In genomic region chr20:48358176-48358575, GRCh38 we compare ENCODE assay signal across 25 cellular contexts.
"Had no signal": no experiment of that assay in that cellular context is flagged by ENCODE, and none has a peak within 500 bp of the region (broad histone marks: within the 10 kb centered on the region; RNA-seq: fewer than 3 reads in every experiment).

No MANE protein-coding gene starts in this region.

- H3K4me1 Mint-ChIP-seq: activated CD4-positive, alpha-beta T cell treated with anti-CD3 and anti-CD28 coated beads, Interleukin-2, amount 10 ng/mL, durations not matched to agents 24 days and 14 days; central memory CD8-positive, alpha-beta T cell had no signal

- ATAC-seq: activated CD8-positive, alpha-beta memory T cell treated with anti-CD3 and anti-CD28 coated beads, Interleukin-2, amount 10 ng/mL, durations not matched to agents 7 days and 5 days; activated naive CD4-positive, alpha-beta T cell treated with anti-CD3 and anti-CD28 coated beads, Interleukin-2, amount 50 U/mL, for 72 hours; activated naive CD8-positive, alpha-beta T cell treated with anti-CD3 and anti-CD28 coated beads, Interleukin-2, amount 50 U/mL, for 24 hours had no signal

- H3K27ac Mint-ChIP-seq: activated CD4-positive, alpha-beta T cell treated with anti-CD3 and anti-CD28 coated beads, Interleukin-2, amount 10 ng/mL, durations not matched to agents 24 days and 14 days; activated CD8-positive, alpha-beta memory T cell treated with anti-CD3 and anti-CD28 coated beads, Interleukin-2, amount 10 ng/mL, durations not matched to agents 7 days and 5 days; activated naive CD4-positive, alpha-beta T cell treated with anti-CD3 and anti-CD28 coated beads, Interleukin-2, amount 50 U/mL, for 72 hours; activated naive CD8-positive, alpha-beta T cell treated with anti-CD3 and anti-CD28 coated beads, Interleukin-2, amount 50 U/mL, for 24 hours; activated T-cell treated with anti-CD3 and anti-CD28 coated beads, Interleukin-2, amount 50 U/mL, for 24 hours; activated T-helper 1 cell treated with anti-CD3 and anti-CD28 coated beads, Interleukin-12 subunit alpha, Interleukin-12 subunit beta, Interleukin-2, Interleukin-4 antibody, amounts not matched to agents 30 ng/mL and 10 ng/mL and 1 ng/mL, durations not matched to agents 14 hours and 24 hours and 36 hours; brain; T-helper 1 cell treated with Interleukin-12 subunit alpha and Interleukin-12 subunit beta and Interleukin-4 antibody, amounts not matched to agents 30 μg/mL and 1 μg/mL, for 36 hours had no signal

- H3K4me3 Mint-ChIP-seq: activated CD4-positive, alpha-beta T cell treated with anti-CD3 and anti-CD28 coated beads, Interleukin-2, amount 10 ng/mL, durations not matched to agents 24 days and 14 days; activated CD8-positive, alpha-beta memory T cell treated with anti-CD3 and anti-CD28 coated beads, Interleukin-2, amount 10 ng/mL, durations not matched to agents 7 days and 5 days; activated naive CD8-positive, alpha-beta T cell treated with anti-CD3 and anti-CD28 coated beads, Interleukin-2, amount 50 U/mL, for 24 hours; activated T-cell treated with anti-CD3 and anti-CD28 coated beads, Interleukin-2, amount 50 U/mL, for 24 hours; activated T-helper 1 cell treated with anti-CD3 and anti-CD28 coated beads, Interleukin-12 subunit alpha, Interleukin-12 subunit beta, Interleukin-2, Interleukin-4 antibody, amounts not matched to agents 30 ng/mL and 10 ng/mL and 1 ng/mL, durations not matched to agents 14 hours and 24 hours and 36 hours; brain; central memory CD8-positive, alpha-beta T cell; T-helper 1 cell treated with Interleukin-12 subunit alpha and Interleukin-12 subunit beta and Interleukin-4 antibody, amounts not matched to agents 30 μg/mL and 1 μg/mL, for 36 hours had no signal

- DNase-seq: activated CD4-positive, alpha-beta T cell treated with anti-CD3 and anti-CD28 coated beads, Interleukin-2, amount 10 ng/mL, durations not matched to agents 24 days and 14 days; activated CD4-positive, alpha-beta T cell treated with anti-CD3 and anti-CD28 coated beads, Interleukin-2, amount 50 U/mL, for 48 hours; activated CD4-positive, CD25-positive, alpha-beta regulatory T cell treated with anti-CD3 and anti-CD28 coated beads, Interleukin-2, amount 50 U/mL, for 72 hours; activated CD8-positive, alpha-beta memory T cell treated with anti-CD3 and anti-CD28 coated beads, Interleukin-2, amount 10 ng/mL, durations not matched to agents 7 days and 5 days; activated effector memory CD4-positive, alpha-beta T cell treated with Interleukin-2 at 50 U/mL for 16 hours; activated naive CD4-positive, alpha-beta T cell; activated naive CD8-positive, alpha-beta T cell treated with anti-CD3 and anti-CD28 coated beads, Interleukin-2, amount 50 U/mL, for 24 hours; activated T-cell treated with anti-CD3 and anti-CD28 coated beads, Interleukin-2, amount 50 U/mL, for 24 hours; amniotic stem cell; MG63; NCI-H1105 treated with DMSO at 0.1 percent for 48 hours; NCI-H1436 treated with DMSO at 0.1 percent for 48 hours; NCI-H187; NCI-H2081; NCI-H510A treated with DMSO at 0.1 percent for 48 hours; NCI-H69; NK-92 treated with Interleukin-12 subunit alpha and Interleukin-12 subunit beta, amount 100 ng/mL, for 24 hours; Peyer's patch; Right ventricle myocardium superior; SJCRH30 had no signal

- H3K36me3 Mint-ChIP-seq: activated CD8-positive, alpha-beta memory T cell treated with anti-CD3 and anti-CD28 coated beads, Interleukin-2, amount 10 ng/mL, durations not matched to agents 7 days and 5 days; activated naive CD4-positive, alpha-beta T cell treated with anti-CD3 and anti-CD28 coated beads, Interleukin-2, amount 50 U/mL, for 72 hours; brain had no signal

- H3K9me3 Mint-ChIP-seq: activated CD4-positive, alpha-beta T cell treated with anti-CD3 and anti-CD28 coated beads, Interleukin-2, amount 10 ng/mL, durations not matched to agents 24 days and 14 days; activated naive CD4-positive, alpha-beta T cell treated with anti-CD3 and anti-CD28 coated beads, Interleukin-2, amount 50 U/mL, for 72 hours; activated naive CD8-positive, alpha-beta T cell treated with anti-CD3 and anti-CD28 coated beads, Interleukin-2, amount 50 U/mL, for 24 hours; activated T-cell treated with anti-CD3 and anti-CD28 coated beads, Interleukin-2, amount 50 U/mL, for 24 hours; activated T-helper 1 cell treated with anti-CD3 and anti-CD28 coated beads, Interleukin-12 subunit alpha, Interleukin-12 subunit beta, Interleukin-2, Interleukin-4 antibody, amounts not matched to agents 30 ng/mL and 10 ng/mL and 1 ng/mL, durations not matched to agents 14 hours and 24 hours and 36 hours; central memory CD8-positive, alpha-beta T cell; T-helper 1 cell treated with Interleukin-12 subunit alpha and Interleukin-12 subunit beta and Interleukin-4 antibody, amounts not matched to agents 30 μg/mL and 1 μg/mL, for 36 hours had no signal
